ENCODE assay signal across 8 cellular contexts in genomic region chr1:31815752-31816484, GRCh38. TPM values are rescaled to one million over a fixed set of nuclear protein-coding genes. Genes with fewer than 3 reads are reported as not detected.
DNase-seq lines count a peak whose midpoint lies in the region; ATAC-seq and TF ChIP-seq lines count a peak whose summit lies in the region.

TSS of gene SPOCD1 (minus strand) at chr1:31816022. CDS start at chr1:31815333, 689 bp downstream.

- TF ChIP-seq POLR2A in thyroid gland (IDR thresholded peaks at IDR 0.05), result no peak

- peak; percentile 49 for ATAC-seq in omental fat pad (ENCODE audit: low FRiP score)
- ATAC-seq in GM19023 (IDR thresholded peaks at IDR 0.05; ENCODE audit: unreplicated experiment), result no peak

- H3K4me3 ChIP-seq in thyroid gland (replicated peaks in 1 of 3), result no peak within 1 kb of the TSS

- H3K36me3 Mint-ChIP-seq in activated T-helper 1 cell treated with anti-CD3 and anti-CD28 coated beads, Interleukin-12 subunit alpha, Interleukin-12 subunit beta, Interleukin-2, Interleukin-4 antibody, amounts not matched to agents 30 ng/mL and 10 ng/mL and 1 ng/mL, durations not matched to agents 14 hours and 24 hours and 36 hours (ENCODE audit: low read depth), result no peaks in the 10 kb centered on the region

- peak; percentile 72 for DNase-seq in HK-2 (ENCODE audit: unreplicated experiment)
- peak; percentile 54 for DNase-seq in RPMI7951 (ENCODE audit: low read depth)
- peak; percentile 74 for DNase-seq in activated T-helper 1 cell treated with anti-CD3 and anti-CD28 coated beads, Interleukin-12 subunit alpha, Interleukin-12 subunit beta, Interleukin-2, Interleukin-4 antibody, amounts not matched to agents 30 ng/mL and 10 ng/mL and 1 ng/mL, durations not matched to agents 14 hours and 24 hours and 36 hours (ENCODE audit: low spot score)
- peak; percentile 80 for DNase-seq in fibroblast of the conjunctiva (ENCODE audit: low read depth)
- peak; percentile 48 for DNase-seq in omental fat pad (ENCODE audit: low spot score)
- peak; percentile 70 to 73 for DNase-seq in thyroid gland

- no peaks in the 10 kb centered on the region for H3K36me3 ChIP-seq in thyroid gland

- WGBS in thyroid gland, 2 donors, result 42 to 48% methylated on average over 23 of the region's 23 CpGs

- no peaks in the 10 kb centered on the region for H3K27me3 ChIP-seq in thyroid gland

- TF ChIP-seq CTCF in C4-2B (conservative IDR thresholded peaks at IDR 0.05) (peak; percentile 90), omental fat pad (IDR thresholded peaks at IDR 0.05) (no peak), thyroid gland (IDR thresholded peaks at IDR 0.05) (peak in 4 of 6 experiments; percentile 48 to 55 (median 50))

- no peak within 1 kb of the TSS for H3K27ac Mint-ChIP-seq in activated T-helper 1 cell treated with anti-CD3 and anti-CD28 coated beads, Interleukin-12 subunit alpha, Interleukin-12 subunit beta, Interleukin-2, Interleukin-4 antibody, amounts not matched to agents 30 ng/mL and 10 ng/mL and 1 ng/mL, durations not matched to agents 14 hours and 24 hours and 36 hours

- no peaks in the 10 kb centered on the region for H3K4me1 ChIP-seq in thyroid gland

- no peak within 1 kb of the TSS for H3K4me3 Mint-ChIP-seq in activated T-helper 1 cell treated with anti-CD3 and anti-CD28 coated beads, Interleukin-12 subunit alpha, Interleukin-12 subunit beta, Interleukin-2, Interleukin-4 antibody, amounts not matched to agents 30 ng/mL and 10 ng/mL and 1 ng/mL, durations not matched to agents 14 hours and 24 hours and 36 hours

- H3K27ac ChIP-seq in C4-2B (no peak within 1 kb of the TSS), thyroid gland (no peak within 1 kb of the TSS)

- peaks cover 6% of the 10 kb centered on the region for H3K27me3 Mint-ChIP-seq in activated T-helper 1 cell treated with anti-CD3 and anti-CD28 coated beads, Interleukin-12 subunit alpha, Interleukin-12 subunit beta, Interleukin-2, Interleukin-4 antibody, amounts not matched to agents 30 ng/mL and 10 ng/mL and 1 ng/mL, durations not matched to agents 14 hours and 24 hours and 36 hours (ENCODE audit: insufficient read depth)

- H3K4me1 Mint-ChIP-seq in activated T-helper 1 cell treated with anti-CD3 and anti-CD28 coated beads, Interleukin-12 subunit alpha, Interleukin-12 subunit beta, Interleukin-2, Interleukin-4 antibody, amounts not matched to agents 30 ng/mL and 10 ng/mL and 1 ng/mL, durations not matched to agents 14 hours and 24 hours and 36 hours (ENCODE audit: low read depth), result peaks cover 10% of the 10 kb centered on the region

- H3K9me3 Mint-ChIP-seq in activated T-helper 1 cell treated with anti-CD3 and anti-CD28 coated beads, Interleukin-12 subunit alpha, Interleukin-12 subunit beta, Interleukin-2, Interleukin-4 antibody, amounts not matched to agents 30 ng/mL and 10 ng/mL and 1 ng/mL, durations not matched to agents 14 hours and 24 hours and 36 hours, result no peaks in the 10 kb centered on the region

- intact Hi-C loops in activated T-helper 1 cell treated with anti-CD3 and anti-CD28 coated beads, Interleukin-12 subunit alpha, Interleukin-12 subunit beta, Interleukin-2, Interleukin-4 antibody, amounts not matched to agents 30 ng/mL and 10 ng/mL and 1 ng/mL, durations not matched to agents 14 hours and 24 hours and 36 hours (cut with micrococcal nuclease), result loop anchor here (1.0 to 5.0 kb wide), 5 partner anchors 57 to 256 kb away; partner anchors contain the start of gene TMEM39B
- intact Hi-C loops in thyroid gland (cut with DNase I), result no loop called here

- no peaks in the 10 kb centered on the region for H3K9me3 ChIP-seq in thyroid gland

RNA-seq across cellular contexts. Expression of gene SPOCD1, which starts in this region (rescaled TPM):
- total RNA-seq in RPMI7951 (2014; rRNA removed; shearing (Covaris generic)), result 9.6 and 12.4 TPM in 2 replicates
- total RNA-seq in activated T-helper 1 cell treated with anti-CD3 and anti-CD28 coated beads, Interleukin-12 subunit alpha, Interleukin-12 subunit beta, Interleukin-2, Interleukin-4 antibody, amounts not matched to agents 30 ng/mL and 10 ng/mL and 1 ng/mL, durations not matched to agents 14 hours and 24 hours and 36 hours, result not detected in 2 replicates
- 10 to 100 TPM in 2 of 4 donors, under 1 TPM in 1, not detected in 1; 0.63 to 23.9 (median 23.2) TPM for total RNA-seq in omental fat pad
- total RNA-seq in thyroid gland, result 1 to 10 TPM in 1 of 4 donors, under 1 TPM in 2, not detected in 1; 0.22 to 1.6 (median 0.96) TPM

Comparison
In these comparisons a context has a peak if more than half of its experiments do, and no peak if none do; other contexts are left out.
1. Peak in DNase-seq in activated T-helper 1 cell treated with anti-CD3 and anti-CD28 coated beads, Interleukin-12 subunit alpha, Interleukin-12 subunit beta, Interleukin-2, Interleukin-4 antibody, amounts not matched to agents 30 ng/mL and 10 ng/mL and 1 ng/mL, durations not matched to agents 14 hours and 24 hours and 36 hours; RNA of the gene not detected or under 1 TPM.
2. CTCF ChIP-seq: peak in C4-2B (single experiment) and thyroid gland (4 of 6); none in omental fat pad (0 of 3).
3. Peak in every context shown above with its lines, with median percentiles within 50 percentile points of each other: DNase-seq.